Comparison of ENCODE assay signal across 10 cellular contexts in the genomic region with DNA sequence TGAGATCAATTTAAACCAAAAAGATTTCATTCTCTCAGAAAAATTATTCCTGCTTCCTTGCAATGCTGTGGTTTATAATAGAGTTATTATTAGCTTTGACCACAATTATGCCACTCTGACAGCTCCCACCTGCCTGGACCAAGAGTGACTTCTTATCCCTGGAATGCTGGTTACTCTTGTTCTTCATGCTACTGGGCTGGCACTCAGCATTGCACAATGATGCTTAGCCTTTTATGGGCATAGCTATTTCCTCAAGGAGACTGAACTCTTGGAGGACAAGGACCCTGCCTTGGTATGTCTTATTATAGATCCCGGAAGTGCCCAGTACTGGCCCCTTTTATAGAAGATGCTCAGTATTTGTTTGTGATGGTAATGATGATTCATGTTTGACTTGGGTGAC.
DNase-seq lines count a peak whose midpoint lies in the region; FAIRE-seq and TF ChIP-seq lines count a peak whose summit lies in the region.
"Had no signal": no experiment of that assay in that cellular context is flagged by ENCODE, and none has a peak within 500 bp of the region (broad histone marks: within the 10 kb centered on the region; RNA-seq: fewer than 3 reads in every experiment).

No MANE protein-coding gene starts in this region.

- no peak overlapping the region for H3K4me3 ChIP-seq in fibroblast of lung (replicated peaks in 1 of 4; ENCODE audit: control extremely low read depth in 1 of 4, insufficient read depth in 1 of 4, low read depth in 3 of 4, low read length in 4 of 4)
- H3K4me3 ChIP-seq in small intestine (ENCODE audit: low read depth in 1 of 2, low read length in 2 of 2) = no peak overlapping the region
- H3K4me3 ChIP-seq: HAP-1 had no signal

- no peaks in the 10 kb centered on the region for H4K20me1 ChIP-seq in fibroblast of lung (ENCODE audit: control insufficient read depth, extremely low read depth, insufficient read depth, low read length)

- no peak for FAIRE-seq in small intestine (lab: Jason Lieb, UNC)

- H3K36me3 ChIP-seq in fibroblast of lung (ENCODE audit: control insufficient read depth, insufficient read depth, low read length) (no peaks in the 10 kb centered on the region), small intestine (ENCODE audit: control insufficient read depth in 2 of 2, insufficient read depth in 2 of 2, low read length in 2 of 2) (no peaks in the 10 kb centered on the region)
- H3K36me3 ChIP-seq: HAP-1 had no signal

- no peak overlapping the region for H2AFZ ChIP-seq in fibroblast of lung (ENCODE audit: low read length)

- H3K9me3 ChIP-seq in fibroblast of lung (ENCODE audit: control insufficient read depth, insufficient read depth, low read depth, low read length) = no peaks in the 10 kb centered on the region
- no peaks in the 10 kb centered on the region for H3K9me3 ChIP-seq in small intestine (ENCODE audit: control insufficient read depth, low read depth)
- H3K9me3 ChIP-seq: HAP-1 had no signal

- peak; percentile 80 for DNase-seq in GM04504 (ENCODE audit: low read depth)
- DNase-seq in RWPE1 (ENCODE audit: low spot score) = peak; percentile 95
- DNase-seq in fibroblast of lung (ENCODE audit: low read depth in 2 of 2) = peak; percentile 98 to 100
- peak; percentile 41 for DNase-seq in retina
- no peak for DNase-seq in activated T-helper 1 cell treated with anti-CD3 and anti-CD28 coated beads, Interleukin-12 subunit alpha, Interleukin-12 subunit beta, Interleukin-2, Interleukin-4 antibody, amounts not matched to agents 30 ng/mL and 10 ng/mL and 1 ng/mL, durations not matched to agents 14 hours and 24 hours and 36 hours (ENCODE audit: low spot score)
- DNase-seq in mesenteric fat pad (ENCODE audit: low spot score) = no peak
- no peak for DNase-seq in activated gamma-delta T cell (lab: John Stamatoyannopoulos, UW)
- no peak for DNase-seq in small intestine
- DNase-seq: midbrain had no signal

- H3K4me1 ChIP-seq in fibroblast of lung (ENCODE audit: control insufficient read depth, extremely low read depth, insufficient read depth, low read length) = peaks cover 14% of the 10 kb centered on the region
- H3K4me1 ChIP-seq in small intestine (ENCODE audit: control insufficient read depth in 2 of 2, insufficient read depth in 1 of 2, low read depth in 1 of 2, low read length in 1 of 2) = peaks cover 0 to 2% of the 10 kb centered on the region in 2 donors
- H3K4me1 ChIP-seq: HAP-1 had no signal

- H3K4me3 Mint-ChIP-seq in activated T-helper 1 cell treated with anti-CD3 and anti-CD28 coated beads, Interleukin-12 subunit alpha, Interleukin-12 subunit beta, Interleukin-2, Interleukin-4 antibody, amounts not matched to agents 30 ng/mL and 10 ng/mL and 1 ng/mL, durations not matched to agents 14 hours and 24 hours and 36 hours = no peak overlapping the region

- H3K27me3 Mint-ChIP-seq in activated T-helper 1 cell treated with anti-CD3 and anti-CD28 coated beads, Interleukin-12 subunit alpha, Interleukin-12 subunit beta, Interleukin-2, Interleukin-4 antibody, amounts not matched to agents 30 ng/mL and 10 ng/mL and 1 ng/mL, durations not matched to agents 14 hours and 24 hours and 36 hours (ENCODE audit: insufficient read depth) = peaks cover 8% of the 10 kb centered on the region

- no peaks in the 10 kb centered on the region for H3K27me3 ChIP-seq in fibroblast of lung (ENCODE audit: control insufficient read depth, insufficient read depth, low read length)
- no peaks in the 10 kb centered on the region for H3K27me3 ChIP-seq in small intestine (ENCODE audit: control insufficient read depth in 2 of 2, insufficient read depth in 2 of 2, low read length in 2 of 2)

- TF ChIP-seq CTCF in RWPE1 (conservative IDR thresholded peaks at IDR 0.05; ENCODE audit: low read depth) = no peak
- no peak for TF ChIP-seq CTCF in fibroblast of lung (conservative IDR thresholded peaks at IDR 0.05 in 1 of 2, IDR thresholded peaks at IDR 0.05 in 1 of 2; ENCODE audit: low read depth in 1 of 2, low read length in 2 of 2)

- H3K27ac ChIP-seq in RWPE1 (no peak overlapping the region), fibroblast of lung (ENCODE audit: insufficient read depth, low read length) (peak overlapping the region; percentile 43), small intestine (ENCODE audit: low read depth in 1 of 2, low read length in 1 of 2) (no peak overlapping the region)

- CTCF ChIA-PET in RWPE1 (lab: Yijun Ruan, JAX) = interaction anchor here (1.0 kb wide), 1 partner anchor 44 kb away, joined by 3 read pairs; no protein-coding TSS in a partner anchor

- WGBS in small intestine, 3 donors = 66 to 100% (median 93%) methylated on average over 1 of the region's 1 CpG

- no peak overlapping the region for H3K9ac ChIP-seq in fibroblast of lung (ENCODE audit: insufficient read depth, low read length)

- H3K4me2 ChIP-seq in fibroblast of lung (ENCODE audit: extremely low read depth, insufficient read depth, low read length) = no peak overlapping the region

- intact Hi-C loops in activated T-helper 1 cell treated with anti-CD3 and anti-CD28 coated beads, Interleukin-12 subunit alpha, Interleukin-12 subunit beta, Interleukin-2, Interleukin-4 antibody, amounts not matched to agents 30 ng/mL and 10 ng/mL and 1 ng/mL, durations not matched to agents 14 hours and 24 hours and 36 hours (cut with micrococcal nuclease) = no loop called here

- H3K36me3 Mint-ChIP-seq in activated T-helper 1 cell treated with anti-CD3 and anti-CD28 coated beads, Interleukin-12 subunit alpha, Interleukin-12 subunit beta, Interleukin-2, Interleukin-4 antibody, amounts not matched to agents 30 ng/mL and 10 ng/mL and 1 ng/mL, durations not matched to agents 14 hours and 24 hours and 36 hours (ENCODE audit: low read depth) = peaks cover 4% of the 10 kb centered on the region

- H3K27ac Mint-ChIP-seq in activated T-helper 1 cell treated with anti-CD3 and anti-CD28 coated beads, Interleukin-12 subunit alpha, Interleukin-12 subunit beta, Interleukin-2, Interleukin-4 antibody, amounts not matched to agents 30 ng/mL and 10 ng/mL and 1 ng/mL, durations not matched to agents 14 hours and 24 hours and 36 hours = no peak overlapping the region

- POLR2A ChIA-PET in RWPE1 (lab: Yijun Ruan, JAX; ENCODE audit: low non-redundant PET) = interaction anchor here (0.6 kb wide), 1 partner anchor 178 kb away, joined by 3 read pairs; no protein-coding TSS in a partner anchor

- H3K79me2 ChIP-seq in fibroblast of lung (ENCODE audit: control insufficient read depth, insufficient read depth, low read length) = no peaks in the 10 kb centered on the region

- peaks cover 21% of the 10 kb centered on the region for H3K4me1 Mint-ChIP-seq in activated T-helper 1 cell treated with anti-CD3 and anti-CD28 coated beads, Interleukin-12 subunit alpha, Interleukin-12 subunit beta, Interleukin-2, Interleukin-4 antibody, amounts not matched to agents 30 ng/mL and 10 ng/mL and 1 ng/mL, durations not matched to agents 14 hours and 24 hours and 36 hours (ENCODE audit: low read depth)

- H3K9me3 Mint-ChIP-seq in activated T-helper 1 cell treated with anti-CD3 and anti-CD28 coated beads, Interleukin-12 subunit alpha, Interleukin-12 subunit beta, Interleukin-2, Interleukin-4 antibody, amounts not matched to agents 30 ng/mL and 10 ng/mL and 1 ng/mL, durations not matched to agents 14 hours and 24 hours and 36 hours = peaks cover 2% of the 10 kb centered on the region

Comparison
In these comparisons a context has a peak if more than half of its experiments do, and no peak if none do; other contexts are left out.
1. DNase-seq: peak in GM04504 (single experiment), RWPE1 (single experiment), fibroblast of lung (2 of 2) and retina (single experiment); none in activated T-helper 1 cell treated with anti-CD3 and anti-CD28 coated beads, Interleukin-12 subunit alpha, Interleukin-12 subunit beta, Interleukin-2, Interleukin-4 antibody, amounts not matched to agents 30 ng/mL and 10 ng/mL and 1 ng/mL, durations not matched to agents 14 hours and 24 hours and 36 hours (single experiment), mesenteric fat pad (single experiment), activated gamma-delta T cell (single experiment) and small intestine (single experiment).